ENCODE assay signal across 1 cellular context in the genomic region with DNA sequence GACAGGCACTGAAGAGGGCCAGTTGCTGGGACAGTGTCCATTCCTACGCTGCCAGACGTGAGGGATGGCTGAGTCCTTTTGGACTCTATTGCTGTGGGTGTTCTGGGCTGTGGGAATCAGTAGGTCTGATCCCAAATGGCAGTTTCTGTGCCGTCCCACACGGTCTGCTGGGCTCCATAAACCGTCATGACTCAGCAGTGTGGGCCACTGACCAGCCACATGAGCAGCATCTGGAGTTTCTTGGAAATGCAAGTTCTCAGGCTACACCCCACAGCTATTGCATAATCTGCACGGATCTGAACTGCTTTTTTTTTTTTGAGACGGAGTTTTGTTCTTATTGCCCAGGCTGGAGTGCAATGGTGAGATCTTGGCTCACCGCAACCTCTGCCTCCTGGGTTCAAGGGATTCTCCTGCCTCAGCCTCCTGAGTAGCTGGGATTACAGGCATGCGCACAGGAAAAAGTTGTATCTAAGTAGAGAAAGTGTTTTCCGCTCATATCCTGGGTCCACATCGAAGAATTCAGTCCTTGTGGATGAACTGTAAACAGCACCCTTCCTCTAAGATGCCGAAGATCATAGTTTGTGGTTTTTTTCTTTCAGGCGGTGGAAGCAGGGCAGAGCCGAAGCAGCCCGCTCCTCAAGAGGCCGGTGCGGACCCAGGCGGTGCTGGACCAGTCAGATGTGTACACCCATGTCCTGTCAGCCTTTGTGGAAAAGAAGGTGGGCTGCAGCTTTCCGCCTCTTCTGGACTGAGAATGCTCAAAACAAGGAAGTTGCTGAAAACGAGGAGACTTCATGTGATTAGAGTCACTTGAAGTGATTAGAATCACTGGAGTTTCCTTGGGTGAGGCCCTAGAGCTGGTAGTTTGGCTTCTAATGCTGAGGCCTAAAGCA.
TF ChIP-seq lines count a peak whose summit lies in the region.

No MANE protein-coding gene starts in this region.

TF ChIP-seq in K562, 482 proteins besides CTCF, POLR2A, EP300 and RAD21 (continued from another document and continues in another):
- TF ChIP-seq, protein P1, sequence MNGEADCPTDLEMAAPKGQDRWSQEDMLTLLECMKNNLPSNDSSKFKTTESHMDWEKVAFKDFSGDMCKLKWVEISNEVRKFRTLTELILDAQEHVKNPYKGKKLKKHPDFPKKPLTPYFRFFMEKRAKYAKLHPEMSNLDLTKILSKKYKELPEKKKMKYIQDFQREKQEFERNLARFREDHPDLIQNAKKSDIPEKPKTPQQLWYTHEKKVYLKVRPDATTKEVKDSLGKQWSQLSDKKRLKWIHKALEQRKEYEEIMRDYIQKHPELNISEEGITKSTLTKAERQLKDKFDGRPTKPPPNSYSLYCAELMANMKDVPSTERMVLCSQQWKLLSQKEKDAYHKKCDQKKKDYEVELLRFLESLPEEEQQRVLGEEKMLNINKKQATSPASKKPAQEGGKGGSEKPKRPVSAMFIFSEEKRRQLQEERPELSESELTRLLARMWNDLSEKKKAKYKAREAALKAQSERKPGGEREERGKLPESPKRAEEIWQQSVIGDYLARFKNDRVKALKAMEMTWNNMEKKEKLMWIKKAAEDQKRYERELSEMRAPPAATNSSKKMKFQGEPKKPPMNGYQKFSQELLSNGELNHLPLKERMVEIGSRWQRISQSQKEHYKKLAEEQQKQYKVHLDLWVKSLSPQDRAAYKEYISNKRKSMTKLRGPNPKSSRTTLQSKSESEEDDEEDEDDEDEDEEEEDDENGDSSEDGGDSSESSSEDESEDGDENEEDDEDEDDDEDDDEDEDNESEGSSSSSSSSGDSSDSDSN (IDR thresholded peaks at IDR 0.05; ENCODE audit: borderline replicate concordance in 1 of 2, low read depth in 2 of 2, low read length in 2 of 2), result no peak
- TF ChIP-seq HOXB6 (CRISPR knock-in tag; IDR thresholded peaks at IDR 0.05; ENCODE audit: borderline replicate concordance) (no peak), JUND (IDR thresholded peaks at IDR 0.05; ENCODE audit: borderline replicate concordance, low read depth, low read length) (peak; percentile 91), JUND (tag; IDR thresholded peaks at IDR 0.05; ENCODE audit: borderline replicate concordance, low read depth, low read length) (peak; percentile 90; the same call in 1 of the 3 replicates), GATAD2A (IDR thresholded peaks at IDR 0.05) (0 out of 2 replicates have a peak, but pooled peaks have one; percentile 36), SMAD4 (CRISPR knock-in tag; conservative IDR thresholded peaks at IDR 0.05) (peak; percentile 94), YBX1 (IDR thresholded peaks at IDR 0.05) (no peak), STAT5A (IDR thresholded peaks at IDR 0.05; ENCODE audit: borderline replicate concordance, low read length) (peak; percentile 87), ZNF41 (CRISPR knock-in tag; conservative IDR thresholded peaks at IDR 0.05) (no peak), RCOR1 (IDR thresholded peaks at IDR 0.05; ENCODE audit: borderline replicate concordance in 1 of 2, low read depth in 2 of 2, low read length in 2 of 2) (peak; percentile 54 to 83; a peak in 3 of 4 replicates), HNRNPUL1 (IDR thresholded peaks at IDR 0.05; ENCODE audit: low read length) (no peak), E2F3 (CRISPR knock-in tag; IDR thresholded peaks at IDR 0.05) (no peak), HNRNPH1 (optimal IDR thresholded peaks at IDR 0.05; ENCODE audit: low read depth, low read length) (no peak), SRSF3 (IDR thresholded peaks at IDR 0.05; ENCODE audit: insufficient read depth, low read length) (no peak), RB1 (IDR thresholded peaks at IDR 0.05; ENCODE audit: low read depth) (no peak; the same call in 1 of the 2 replicates), SNRNP70 (optimal IDR thresholded peaks at IDR 0.05; ENCODE audit: low read depth, low read length) (no peak), CCAR2 (IDR thresholded peaks at IDR 0.05; ENCODE audit: low read depth, low read length) (no peak)
- TF ChIP-seq, protein P2, sequence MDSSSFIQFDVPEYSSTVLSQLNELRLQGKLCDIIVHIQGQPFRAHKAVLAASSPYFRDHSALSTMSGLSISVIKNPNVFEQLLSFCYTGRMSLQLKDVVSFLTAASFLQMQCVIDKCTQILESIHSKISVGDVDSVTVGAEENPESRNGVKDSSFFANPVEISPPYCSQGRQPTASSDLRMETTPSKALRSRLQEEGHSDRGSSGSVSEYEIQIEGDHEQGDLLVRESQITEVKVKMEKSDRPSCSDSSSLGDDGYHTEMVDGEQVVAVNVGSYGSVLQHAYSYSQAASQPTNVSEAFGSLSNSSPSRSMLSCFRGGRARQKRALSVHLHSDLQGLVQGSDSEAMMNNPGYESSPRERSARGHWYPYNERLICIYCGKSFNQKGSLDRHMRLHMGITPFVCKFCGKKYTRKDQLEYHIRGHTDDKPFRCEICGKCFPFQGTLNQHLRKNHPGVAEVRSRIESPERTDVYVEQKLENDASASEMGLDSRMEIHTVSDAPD (CRISPR knock-in tag; IDR thresholded peaks at IDR 0.05), result no peak; the same call in 1 of the 2 replicates
- TF ChIP-seq, protein P3, sequence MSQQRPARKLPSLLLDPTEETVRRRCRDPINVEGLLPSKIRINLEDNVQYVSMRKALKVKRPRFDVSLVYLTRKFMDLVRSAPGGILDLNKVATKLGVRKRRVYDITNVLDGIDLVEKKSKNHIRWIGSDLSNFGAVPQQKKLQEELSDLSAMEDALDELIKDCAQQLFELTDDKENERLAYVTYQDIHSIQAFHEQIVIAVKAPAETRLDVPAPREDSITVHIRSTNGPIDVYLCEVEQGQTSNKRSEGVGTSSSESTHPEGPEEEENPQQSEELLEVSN (IDR thresholded peaks at IDR 0.05; ENCODE audit: borderline replicate concordance in 1 of 2, extremely low read depth in 1 of 2, insufficient read depth in 1 of 2, insufficient read length in 1 of 2, low read depth in 1 of 2, low read length in 1 of 2, poor library complexity in 1 of 2, severe bottlenecking in 1 of 2), result peak in 1 of 2 experiments; percentile 75
- TF ChIP-seq, protein P4, sequence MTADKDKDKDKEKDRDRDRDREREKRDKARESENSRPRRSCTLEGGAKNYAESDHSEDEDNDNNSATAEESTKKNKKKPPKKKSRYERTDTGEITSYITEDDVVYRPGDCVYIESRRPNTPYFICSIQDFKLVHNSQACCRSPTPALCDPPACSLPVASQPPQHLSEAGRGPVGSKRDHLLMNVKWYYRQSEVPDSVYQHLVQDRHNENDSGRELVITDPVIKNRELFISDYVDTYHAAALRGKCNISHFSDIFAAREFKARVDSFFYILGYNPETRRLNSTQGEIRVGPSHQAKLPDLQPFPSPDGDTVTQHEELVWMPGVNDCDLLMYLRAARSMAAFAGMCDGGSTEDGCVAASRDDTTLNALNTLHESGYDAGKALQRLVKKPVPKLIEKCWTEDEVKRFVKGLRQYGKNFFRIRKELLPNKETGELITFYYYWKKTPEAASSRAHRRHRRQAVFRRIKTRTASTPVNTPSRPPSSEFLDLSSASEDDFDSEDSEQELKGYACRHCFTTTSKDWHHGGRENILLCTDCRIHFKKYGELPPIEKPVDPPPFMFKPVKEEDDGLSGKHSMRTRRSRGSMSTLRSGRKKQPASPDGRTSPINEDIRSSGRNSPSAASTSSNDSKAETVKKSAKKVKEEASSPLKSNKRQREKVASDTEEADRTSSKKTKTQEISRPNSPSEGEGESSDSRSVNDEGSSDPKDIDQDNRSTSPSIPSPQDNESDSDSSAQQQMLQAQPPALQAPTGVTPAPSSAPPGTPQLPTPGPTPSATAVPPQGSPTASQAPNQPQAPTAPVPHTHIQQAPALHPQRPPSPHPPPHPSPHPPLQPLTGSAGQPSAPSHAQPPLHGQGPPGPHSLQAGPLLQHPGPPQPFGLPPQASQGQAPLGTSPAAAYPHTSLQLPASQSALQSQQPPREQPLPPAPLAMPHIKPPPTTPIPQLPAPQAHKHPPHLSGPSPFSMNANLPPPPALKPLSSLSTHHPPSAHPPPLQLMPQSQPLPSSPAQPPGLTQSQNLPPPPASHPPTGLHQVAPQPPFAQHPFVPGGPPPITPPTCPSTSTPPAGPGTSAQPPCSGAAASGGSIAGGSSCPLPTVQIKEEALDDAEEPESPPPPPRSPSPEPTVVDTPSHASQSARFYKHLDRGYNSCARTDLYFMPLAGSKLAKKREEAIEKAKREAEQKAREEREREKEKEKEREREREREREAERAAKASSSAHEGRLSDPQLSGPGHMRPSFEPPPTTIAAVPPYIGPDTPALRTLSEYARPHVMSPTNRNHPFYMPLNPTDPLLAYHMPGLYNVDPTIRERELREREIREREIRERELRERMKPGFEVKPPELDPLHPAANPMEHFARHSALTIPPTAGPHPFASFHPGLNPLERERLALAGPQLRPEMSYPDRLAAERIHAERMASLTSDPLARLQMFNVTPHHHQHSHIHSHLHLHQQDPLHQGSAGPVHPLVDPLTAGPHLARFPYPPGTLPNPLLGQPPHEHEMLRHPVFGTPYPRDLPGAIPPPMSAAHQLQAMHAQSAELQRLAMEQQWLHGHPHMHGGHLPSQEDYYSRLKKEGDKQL (CRISPR knock-in tag; IDR thresholded peaks at IDR 0.05; ENCODE audit: borderline replicate concordance), result 0 out of 2 replicates have a peak, but pooled peaks have one; percentile 43
- TF ChIP-seq, protein P5, sequence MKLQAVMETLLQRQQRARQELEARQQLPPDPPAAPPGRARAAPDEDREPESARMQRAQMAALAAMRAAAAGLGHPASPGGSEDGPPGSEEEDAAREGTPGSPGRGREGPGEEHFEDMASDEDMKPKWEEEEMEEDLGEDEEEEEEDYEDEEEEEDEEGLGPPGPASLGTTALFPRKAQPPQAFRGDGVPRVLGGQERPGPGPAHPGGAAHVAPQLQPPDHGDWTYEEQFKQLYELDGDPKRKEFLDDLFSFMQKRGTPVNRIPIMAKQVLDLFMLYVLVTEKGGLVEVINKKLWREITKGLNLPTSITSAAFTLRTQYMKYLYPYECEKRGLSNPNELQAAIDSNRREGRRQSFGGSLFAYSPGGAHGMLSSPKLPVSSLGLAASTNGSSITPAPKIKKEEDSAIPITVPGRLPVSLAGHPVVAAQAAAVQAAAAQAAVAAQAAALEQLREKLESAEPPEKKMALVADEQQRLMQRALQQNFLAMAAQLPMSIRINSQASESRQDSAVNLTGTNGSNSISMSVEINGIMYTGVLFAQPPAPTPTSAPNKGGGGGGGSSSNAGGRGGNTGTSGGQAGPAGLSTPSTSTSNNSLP (IDR thresholded peaks at IDR 0.05; ENCODE audit: borderline replicate concordance, low read depth, low read length), result peak; percentile 62; the same call in 1 of the 2 replicates
- TF ChIP-seq, protein P6, sequence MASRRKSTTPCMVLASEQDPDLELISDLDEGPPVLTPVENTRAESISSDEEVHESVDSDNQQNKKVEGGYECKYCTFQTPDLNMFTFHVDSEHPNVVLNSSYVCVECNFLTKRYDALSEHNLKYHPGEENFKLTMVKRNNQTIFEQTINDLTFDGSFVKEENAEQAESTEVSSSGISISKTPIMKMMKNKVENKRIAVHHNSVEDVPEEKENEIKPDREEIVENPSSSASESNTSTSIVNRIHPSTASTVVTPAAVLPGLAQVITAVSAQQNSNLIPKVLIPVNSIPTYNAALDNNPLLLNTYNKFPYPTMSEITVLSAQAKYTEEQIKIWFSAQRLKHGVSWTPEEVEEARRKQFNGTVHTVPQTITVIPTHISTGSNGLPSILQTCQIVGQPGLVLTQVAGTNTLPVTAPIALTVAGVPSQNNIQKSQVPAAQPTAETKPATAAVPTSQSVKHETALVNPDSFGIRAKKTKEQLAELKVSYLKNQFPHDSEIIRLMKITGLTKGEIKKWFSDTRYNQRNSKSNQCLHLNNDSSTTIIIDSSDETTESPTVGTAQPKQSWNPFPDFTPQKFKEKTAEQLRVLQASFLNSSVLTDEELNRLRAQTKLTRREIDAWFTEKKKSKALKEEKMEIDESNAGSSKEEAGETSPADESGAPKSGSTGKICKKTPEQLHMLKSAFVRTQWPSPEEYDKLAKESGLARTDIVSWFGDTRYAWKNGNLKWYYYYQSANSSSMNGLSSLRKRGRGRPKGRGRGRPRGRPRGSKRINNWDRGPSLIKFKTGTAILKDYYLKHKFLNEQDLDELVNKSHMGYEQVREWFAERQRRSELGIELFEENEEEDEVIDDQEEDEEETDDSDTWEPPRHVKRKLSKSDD (conservative IDR thresholded peaks at IDR 0.05; ENCODE audit: low read length), result no peak
- TF ChIP-seq, protein P7, sequence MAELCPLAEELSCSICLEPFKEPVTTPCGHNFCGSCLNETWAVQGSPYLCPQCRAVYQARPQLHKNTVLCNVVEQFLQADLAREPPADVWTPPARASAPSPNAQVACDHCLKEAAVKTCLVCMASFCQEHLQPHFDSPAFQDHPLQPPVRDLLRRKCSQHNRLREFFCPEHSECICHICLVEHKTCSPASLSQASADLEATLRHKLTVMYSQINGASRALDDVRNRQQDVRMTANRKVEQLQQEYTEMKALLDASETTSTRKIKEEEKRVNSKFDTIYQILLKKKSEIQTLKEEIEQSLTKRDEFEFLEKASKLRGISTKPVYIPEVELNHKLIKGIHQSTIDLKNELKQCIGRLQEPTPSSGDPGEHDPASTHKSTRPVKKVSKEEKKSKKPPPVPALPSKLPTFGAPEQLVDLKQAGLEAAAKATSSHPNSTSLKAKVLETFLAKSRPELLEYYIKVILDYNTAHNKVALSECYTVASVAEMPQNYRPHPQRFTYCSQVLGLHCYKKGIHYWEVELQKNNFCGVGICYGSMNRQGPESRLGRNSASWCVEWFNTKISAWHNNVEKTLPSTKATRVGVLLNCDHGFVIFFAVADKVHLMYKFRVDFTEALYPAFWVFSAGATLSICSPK (IDR thresholded peaks at IDR 0.05; ENCODE audit: borderline replicate concordance), result no peak
- TF ChIP-seq, protein P8, sequence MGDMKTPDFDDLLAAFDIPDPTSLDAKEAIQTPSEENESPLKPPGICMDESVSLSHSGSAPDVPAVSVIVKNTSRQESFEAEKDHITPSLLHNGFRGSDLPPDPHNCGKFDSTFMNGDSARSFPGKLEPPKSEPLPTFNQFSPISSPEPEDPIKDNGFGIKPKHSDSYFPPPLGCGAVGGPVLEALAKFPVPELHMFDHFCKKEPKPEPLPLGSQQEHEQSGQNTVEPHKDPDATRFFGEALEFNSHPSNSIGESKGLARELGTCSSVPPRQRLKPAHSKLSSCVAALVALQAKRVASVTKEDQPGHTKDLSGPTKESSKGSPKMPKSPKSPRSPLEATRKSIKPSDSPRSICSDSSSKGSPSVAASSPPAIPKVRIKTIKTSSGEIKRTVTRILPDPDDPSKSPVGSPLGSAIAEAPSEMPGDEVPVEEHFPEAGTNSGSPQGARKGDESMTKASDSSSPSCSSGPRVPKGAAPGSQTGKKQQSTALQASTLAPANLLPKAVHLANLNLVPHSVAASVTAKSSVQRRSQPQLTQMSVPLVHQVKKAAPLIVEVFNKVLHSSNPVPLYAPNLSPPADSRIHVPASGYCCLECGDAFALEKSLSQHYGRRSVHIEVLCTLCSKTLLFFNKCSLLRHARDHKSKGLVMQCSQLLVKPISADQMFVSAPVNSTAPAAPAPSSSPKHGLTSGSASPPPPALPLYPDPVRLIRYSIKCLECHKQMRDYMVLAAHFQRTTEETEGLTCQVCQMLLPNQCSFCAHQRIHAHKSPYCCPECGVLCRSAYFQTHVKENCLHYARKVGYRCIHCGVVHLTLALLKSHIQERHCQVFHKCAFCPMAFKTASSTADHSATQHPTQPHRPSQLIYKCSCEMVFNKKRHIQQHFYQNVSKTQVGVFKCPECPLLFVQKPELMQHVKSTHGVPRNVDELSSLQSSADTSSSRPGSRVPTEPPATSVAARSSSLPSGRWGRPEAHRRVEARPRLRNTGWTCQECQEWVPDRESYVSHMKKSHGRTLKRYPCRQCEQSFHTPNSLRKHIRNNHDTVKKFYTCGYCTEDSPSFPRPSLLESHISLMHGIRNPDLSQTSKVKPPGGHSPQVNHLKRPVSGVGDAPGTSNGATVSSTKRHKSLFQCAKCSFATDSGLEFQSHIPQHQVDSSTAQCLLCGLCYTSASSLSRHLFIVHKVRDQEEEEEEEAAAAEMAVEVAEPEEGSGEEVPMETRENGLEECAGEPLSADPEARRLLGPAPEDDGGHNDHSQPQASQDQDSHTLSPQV (IDR thresholded peaks at IDR 0.05), result peak; percentile 95
